In the genomic region with DNA sequence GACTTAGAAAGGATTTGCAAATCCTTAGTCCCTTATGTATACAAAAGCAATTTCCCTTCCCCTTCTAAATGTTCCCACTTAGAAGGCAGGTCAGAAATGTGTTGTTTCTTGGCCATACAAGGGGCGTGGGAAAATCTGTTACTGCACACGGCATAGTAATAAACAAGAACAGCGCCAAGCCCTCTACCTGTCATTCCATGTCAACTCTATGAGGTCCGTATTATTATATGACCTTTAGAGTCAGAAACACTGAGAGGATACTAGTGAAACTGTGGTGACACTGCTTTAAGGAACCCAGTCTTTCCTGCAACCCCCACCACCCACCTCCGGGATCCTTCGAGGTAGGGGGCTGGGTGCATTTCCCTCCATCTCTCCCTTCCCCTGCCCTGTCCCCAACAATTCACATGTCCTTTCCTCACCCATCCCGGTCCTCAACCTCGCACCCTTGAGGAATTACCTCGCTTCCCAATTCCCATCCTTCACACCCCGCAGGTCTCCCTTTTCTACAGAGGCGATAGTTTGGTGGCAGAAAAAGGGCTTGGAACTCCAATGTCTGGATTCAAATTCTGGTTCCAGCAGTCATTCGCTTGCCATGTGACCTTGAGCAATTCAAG, we compare ENCODE assay signal across 8 cellular contexts. TPM values are rescaled to one million over a fixed set of nuclear protein-coding genes. Genes with fewer than 3 reads are reported as not detected.
DNase-seq lines count a peak whose midpoint lies in the region; ATAC-seq, FAIRE-seq and TF ChIP-seq lines count a peak whose summit lies in the region.

No MANE protein-coding gene starts in this region.

- in situ Hi-C loops in Panc1 (cut with HindIII; ENCODE audit: low pct_unique_long_range_greater_than_20kb, low sequenced_read_pairs): no loop called here

- no peaks in the 10 kb centered on the region for H3K9me3 ChIP-seq in Panc1 (ENCODE audit: control insufficient read depth, insufficient read depth, low read depth, low read length)

- BruUV-seq in Panc1 (replicated peaks; lab: Mats Ljungman, UMichigan): no TSS peak

- peaks cover 12% of the 10 kb centered on the region for H3K4me1 ChIP-seq in Panc1 (ENCODE audit: control insufficient read depth, insufficient read depth, low read length)

- POLR2A ChIA-PET in Panc1 (lab: Charles Lee): interaction anchor here (0.6 kb wide), 1 partner anchor 35 kb away, joined by 7 read pairs; no protein-coding TSS in a partner anchor

- H3K36me3 ChIP-seq in Panc1 (ENCODE audit: control insufficient read depth, insufficient read depth, low read length): peaks cover 18% of the 10 kb centered on the region

- H3K27ac ChIP-seq in Panc1 (ENCODE audit: low read length): peak overlapping the region; percentile 93

- peaks cover 4% of the 10 kb centered on the region for H3K27me3 Mint-ChIP-seq in progenitor cell of endocrine pancreas

- no peaks in the 10 kb centered on the region for H3K9me3 Mint-ChIP-seq in progenitor cell of endocrine pancreas (ENCODE audit: low read depth)

- CTCF ChIA-PET in Panc1 (lab: Charles Lee): interaction anchor here (0.6 kb wide), 1 partner anchor 104 kb away, joined by 9 read pairs; no protein-coding TSS in a partner anchor

- H3K4me3 Mint-ChIP-seq in progenitor cell of endocrine pancreas (ENCODE audit: low read depth): peak overlapping the region; percentile 97

- peak; percentile 3 for DNase-seq in ELR (ENCODE audit: low read depth)
- DNase-seq in Panc1 (ENCODE audit: low read depth, low spot score): no peak
- DNase-seq in epithelial cell of proximal tubule (ENCODE audit: low read depth): no peak
- DNase-seq in progenitor cell of endocrine pancreas (ENCODE audit: low spot score, unreplicated experiment): no peak
- DNase-seq in D721Med (ENCODE audit: insufficient read length, low spot score): no peak
- no peak for DNase-seq in SK-N-DZ (ENCODE audit: low spot score)

- no peak for TF ChIP-seq CTCF in Panc1 (IDR thresholded peaks at IDR 0.05)
- no peak for TF ChIP-seq CTCF in epithelial cell of proximal tubule (conservative IDR thresholded peaks at IDR 0.05; ENCODE audit: low read depth, low read length)
- TF ChIP-seq CTCF in progenitor cell of endocrine pancreas (IDR thresholded peaks at IDR 0.05; ENCODE audit: unreplicated experiment): no peak
- TF ChIP-seq CTCF in D721Med (IDR thresholded peaks at IDR 0.05; ENCODE audit: insufficient read depth, missing control alignments): no peak

- intact Hi-C loops in Panc1 (cut with micrococcal nuclease; ENCODE audit: unreplicated experiment): no loop called here

- peaks cover 12% of the 10 kb centered on the region for H3K4me1 Mint-ChIP-seq in progenitor cell of endocrine pancreas (ENCODE audit: low read depth)

- no peak for FAIRE-seq in D721Med (lab: Jason Lieb, UNC)

- ATAC-seq in Panc1 (no peak), GM21723 (IDR thresholded peaks at IDR 0.05; ENCODE audit: unreplicated experiment) (no peak), GM21515 (IDR thresholded peaks at IDR 0.05; ENCODE audit: unreplicated experiment) (no peak)

- H3K4me3 ChIP-seq in Panc1 (ENCODE audit: low read depth in 2 of 2, low read length in 2 of 2) (peak overlapping the region; percentile 91 to 100), epithelial cell of proximal tubule (ENCODE audit: low read depth, low read length) (peak overlapping the region; percentile 100)

- no peaks in the 10 kb centered on the region for H3K27me3 ChIP-seq in Panc1 (ENCODE audit: control insufficient read depth, insufficient read depth, low read length)

- H3K36me3 Mint-ChIP-seq in progenitor cell of endocrine pancreas (ENCODE audit: insufficient read depth): no peaks in the 10 kb centered on the region

- H3K27ac Mint-ChIP-seq in progenitor cell of endocrine pancreas: peak overlapping the region; percentile 99

RNA-seq across cellular contexts. Expression of a gene that starts 0.7 kb away (rescaled TPM):
- total RNA-seq in Panc1 (2021; ENCODE audit: unreplicated experiment) (212 TPM), epithelial cell of proximal tubule (118 and 183 TPM in 2 replicates), progenitor cell of endocrine pancreas (46.3 and 51.6 TPM in 2 replicates)
- 188 TPM for polyA plus RNA-seq in Panc1 (2012; ENCODE audit: insufficient read length)
- 201 and 208 TPM in 2 replicates for polyA plus RNA-seq in SK-N-DZ (2014; cell fraction: cytosol; rRNA removed)
- 126 and 129 TPM in 2 replicates for polyA plus RNA-seq in SK-N-DZ (2014; cell fraction: nucleus; rRNA removed)

RNA-seq across cellular contexts. Expression of a gene that starts 41.5 kb away (rescaled TPM):
- total RNA-seq in Panc1 (2021; ENCODE audit: unreplicated experiment) (49.9 TPM), epithelial cell of proximal tubule (75.7 and 87.8 TPM in 2 replicates), progenitor cell of endocrine pancreas (65.8 and 69.2 TPM in 2 replicates)
- polyA plus RNA-seq in Panc1 (2012; ENCODE audit: insufficient read length): 107 TPM
- 17.9 and 22.6 TPM in 2 replicates for polyA plus RNA-seq in SK-N-DZ (2014; cell fraction: cytosol; rRNA removed)
- polyA plus RNA-seq in SK-N-DZ (2014; cell fraction: nucleus; rRNA removed): 18.5 and 23.5 TPM in 2 replicates
